In the genomic region with DNA sequence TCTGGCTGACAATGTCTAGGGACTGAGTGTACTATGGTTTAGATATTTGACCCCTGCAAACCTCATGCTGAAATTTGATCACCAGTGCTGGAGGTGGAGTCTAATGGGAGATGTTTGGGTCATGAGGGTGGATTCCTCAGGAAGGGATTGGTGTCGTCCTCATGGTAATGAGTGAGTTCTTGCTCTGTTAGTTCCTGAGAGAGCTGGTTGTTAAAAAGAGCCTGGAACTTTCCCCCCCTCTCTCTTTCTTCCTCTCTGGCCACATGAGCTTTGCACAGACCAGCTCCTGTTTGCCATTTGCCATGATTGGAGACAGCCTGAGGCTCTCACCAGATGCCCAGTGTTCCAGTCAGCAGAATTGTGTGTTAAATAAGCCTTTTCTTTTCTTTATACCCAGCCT, we compare ENCODE assay signal across 15 cellular contexts. TPM values are rescaled to one million over a fixed set of nuclear protein-coding genes. Genes with fewer than 3 reads are reported as not detected.
DNase-seq lines count a peak whose midpoint lies in the region; ATAC-seq and TF ChIP-seq lines count a peak whose summit lies in the region.
"Had no signal": no experiment of that assay in that cellular context is flagged by ENCODE, and none has a peak within 500 bp of the region (broad histone marks: within the 10 kb centered on the region; RNA-seq: fewer than 3 reads in every experiment).

No MANE protein-coding gene starts in this region.

- H3K27me3 ChIP-seq in NT2/D1 (ENCODE audit: insufficient read depth, insufficient read length) = no peaks in the 10 kb centered on the region

- no peaks in the 10 kb centered on the region for H3K36me3 ChIP-seq in NT2/D1 (ENCODE audit: insufficient read depth, insufficient read length, low read length)

- H3K4me3 ChIP-seq in NT2/D1 (ENCODE audit: insufficient read length, low read depth) = no peak overlapping the region

- no peak for TF ChIP-seq CTCF in progenitor cell of endocrine pancreas (IDR thresholded peaks at IDR 0.05; ENCODE audit: unreplicated experiment)

- no peaks in the 10 kb centered on the region for H3K36me3 Mint-ChIP-seq in progenitor cell of endocrine pancreas (ENCODE audit: insufficient read depth)

- H3K4me1 ChIP-seq in NT2/D1 (ENCODE audit: insufficient read depth, insufficient read length) = no peaks in the 10 kb centered on the region
- H3K4me1 ChIP-seq: Caco-2 had no signal

- H3K4me3 Mint-ChIP-seq in progenitor cell of endocrine pancreas (ENCODE audit: low read depth) = no peak overlapping the region
- H3K4me3 Mint-ChIP-seq: activated T-helper 17 cell treated with anti-CD3 and anti-CD28 coated beads, Interleukin-2, amount 50 U/mL, for 72 hours had no signal

- TF ChIP-seq POLR2A in GM18505 (IDR thresholded peaks at IDR 0.05; ENCODE audit: borderline replicate concordance, extremely low read depth, insufficient read depth, insufficient read length) = no peak

- no peak overlapping the region for H3K9ac ChIP-seq in NT2/D1 (ENCODE audit: insufficient read length, low read depth)
- H3K9ac ChIP-seq: KMS-11 had no signal

- peaks cover 11% of the 10 kb centered on the region for H3K9me3 Mint-ChIP-seq in progenitor cell of endocrine pancreas (ENCODE audit: low read depth)

- peaks cover 15% of the 10 kb centered on the region for H3K4me1 Mint-ChIP-seq in progenitor cell of endocrine pancreas (ENCODE audit: low read depth)
- H3K4me1 Mint-ChIP-seq: activated T-helper 17 cell treated with anti-CD3 and anti-CD28 coated beads, Interleukin-2, amount 50 U/mL, for 72 hours had no signal

- peak; percentile 82 for DNase-seq in EH (ENCODE audit: low read depth)
- peak; percentile 16 for DNase-seq in NT2/D1 (ENCODE audit: low read depth, low spot score)
- peak; percentile 69 for DNase-seq in fibroblast of gingiva (ENCODE audit: low read depth)
- peak; percentile 22 for DNase-seq in non-pigmented ciliary epithelial cell (ENCODE audit: low read depth)
- DNase-seq in progenitor cell of endocrine pancreas (ENCODE audit: low spot score, unreplicated experiment) = no peak
- DNase-seq in stimulated activated CD4-positive, alpha-beta T cell treated with anti-CD3 and anti-CD28 coated beads, Interleukin-2, amount 100 ng/mL, for 24 hours = no peak
- DNase-seq: activated CD8-positive, alpha-beta memory T cell treated with anti-CD3 and anti-CD28 coated beads for 24 hours; amygdala; Caco-2; head of caudate nucleus; NCI-H446 treated with DMSO at 0.1 percent for 48 hours had no signal

- peaks cover 4% of the 10 kb centered on the region; the same call in 1 of the 2 replicates for H3K9me3 ChIP-seq in NT2/D1 (ENCODE audit: insufficient read depth, low read length)
- H3K9me3 ChIP-seq: Caco-2 had no signal

- no peak overlapping the region for H3K27ac Mint-ChIP-seq in progenitor cell of endocrine pancreas
- H3K27ac Mint-ChIP-seq: activated T-helper 17 cell treated with anti-CD3 and anti-CD28 coated beads, Interleukin-2, amount 50 U/mL, for 72 hours had no signal

- ATAC-seq in GM18868 (IDR thresholded peaks at IDR 0.05; ENCODE audit: unreplicated experiment) (no peak), GM18505 (IDR thresholded peaks at IDR 0.05; ENCODE audit: unreplicated experiment) (no peak)
- ATAC-seq: activated T-helper 17 cell treated with anti-CD3 and anti-CD28 coated beads, Interleukin-2, amount 50 U/mL, for 72 hours had no signal

- no peaks in the 10 kb centered on the region for H3K27me3 Mint-ChIP-seq in progenitor cell of endocrine pancreas

RNA-seq across cellular contexts. Expression of a gene that starts 36.6 kb away (rescaled TPM):
- total RNA-seq in progenitor cell of endocrine pancreas = 3.2 and 3.7 TPM in 2 replicates

Comparison
In these comparisons a context has a peak if more than half of its experiments do, and no peak if none do; other contexts are left out.
1. DNase-seq: peak in EH (single experiment), NT2/D1 (single experiment), fibroblast of gingiva (single experiment) and non-pigmented ciliary epithelial cell (single experiment); none in progenitor cell of endocrine pancreas (single experiment) and stimulated activated CD4-positive, alpha-beta T cell treated with anti-CD3 and anti-CD28 coated beads, Interleukin-2, amount 100 ng/mL, for 24 hours (0 of 2).